In genomic region chr7:155972651-155973349, GRCh38 we compare ENCODE assay signal across 16 cellular contexts.
"Had no signal": no experiment of that assay in that cellular context is flagged by ENCODE, and none has a peak within 500 bp of the region (broad histone marks: within the 10 kb centered on the region; RNA-seq: fewer than 3 reads in every experiment).

No MANE protein-coding gene starts in this region.

- FAIRE-seq: astrocyte, colon, frontal cortex, islet of Langerhans, pancreas had no signal

- H3K36me3 ChIP-seq: heart left ventricle, left ventricle myocardium inferior, pancreas, upper lobe of right lung had no signal

- H3K9me3 ChIP-seq: heart left ventricle, left ventricle myocardium inferior, pancreas, upper lobe of right lung had no signal

- H3K27me3 ChIP-seq: pancreas, upper lobe of right lung had no signal

- H3K4me2 ChIP-seq: smooth muscle cell had no signal

- H3K4me1 ChIP-seq: heart left ventricle, left ventricle myocardium inferior, pancreas, upper lobe of right lung had no signal

- ATAC-seq: activated CD4-positive, CD25-positive, alpha-beta regulatory T cell treated with anti-CD3 and anti-CD28 coated beads, Interleukin-2, amount 50 U/mL, for 24 hours; heart left ventricle; pancreas; right cardiac atrium; stimulated activated naive B cell treated with anti-CD40 and anti-IgM and Interleukin-4, amounts not matched to agents 10 μg/mL and 1 μg/mL and 100 μg/mL, for 72 hours had no signal

- H3K4me3 ChIP-seq: heart left ventricle, left ventricle myocardium inferior, pancreas, smooth muscle cell, upper lobe of right lung had no signal

- H3K27ac ChIP-seq: heart left ventricle, left ventricle myocardium inferior, pancreas, upper lobe of right lung had no signal

- DNase-seq: activated CD4-positive, alpha-beta T cell treated with anti-CD3 and anti-CD28 coated beads, Interleukin-2, amount 50 U/mL, for 48 hours; activated naive CD8-positive, alpha-beta T cell treated with anti-CD3 and anti-CD28 coated beads, Interleukin-2, amount 10 ng/mL, durations not matched to agents 7 days and 5 days; effector CD4-positive, alpha-beta T cell; heart left ventricle; left ventricle myocardium inferior; stimulated activated naive B cell treated with anti-CD40 and anti-IgM and Interleukin-4, amounts not matched to agents 10 μg/mL and 1 μg/mL and 100 μg/mL, for 72 hours; substantia nigra; upper lobe of right lung had no signal
